9 cellular contexts compared by ENCODE assay signal in the genomic region with DNA sequence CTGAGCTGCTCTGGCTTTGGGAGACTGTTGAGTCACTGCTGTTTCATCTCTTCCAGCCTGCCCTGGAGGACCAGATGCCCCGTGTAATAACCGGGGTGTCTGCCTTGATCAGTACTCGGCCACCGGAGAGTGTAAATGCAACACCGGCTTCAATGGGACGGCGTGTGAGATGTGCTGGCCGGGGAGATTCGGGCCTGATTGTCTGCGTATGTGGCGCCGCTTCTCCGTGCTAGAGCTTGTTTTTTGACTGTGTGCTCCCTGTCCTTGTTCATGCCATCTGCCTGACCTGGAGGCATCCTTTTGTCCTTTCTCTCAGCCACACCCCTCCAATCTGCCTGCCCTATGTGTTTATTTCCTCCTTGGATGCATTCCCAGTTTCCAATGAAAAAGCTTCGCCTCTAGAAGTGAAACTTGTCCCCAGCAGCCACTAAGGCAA.
DNase-seq lines count a peak whose midpoint lies in the region; ATAC-seq, FAIRE-seq and TF ChIP-seq lines count a peak whose summit lies in the region.
"Had no signal": no experiment of that assay in that cellular context is flagged by ENCODE, and none has a peak within 500 bp of the region (broad histone marks: within the 10 kb centered on the region; RNA-seq: fewer than 3 reads in every experiment).

No MANE protein-coding gene starts in this region.

- peak overlapping the region; percentile 59 for H3K27ac Mint-ChIP-seq in glutamatergic neuron (ENCODE audit: unreplicated experiment)
- H3K27ac Mint-ChIP-seq in CD4-positive, alpha-beta memory T cell: no peak overlapping the region

- WGBS in A549 (ENCODE audit: missing lambda C conversion rate): 74% methylated on average over 14 of the region's 14 CpGs

- H3K36me3 ChIP-seq in CD4-positive, alpha-beta memory T cell (ENCODE audit: insufficient read depth, low read length): no peaks in the 10 kb centered on the region

- H3K27me3 Mint-ChIP-seq in glutamatergic neuron (ENCODE audit: unreplicated experiment): peaks cover 5% of the 10 kb centered on the region
- H3K27me3 Mint-ChIP-seq in CD4-positive, alpha-beta memory T cell: peaks cover 12 to 14% of the 10 kb centered on the region in 2 donors

- H3K4me2 ChIP-seq in A549: peak overlapping the region; percentile 35; the same call in 2 of the 3 replicates

- CTCF ChIA-PET in A549 (lab: Yijun Ruan, JAX): interaction anchor here (0.6 to 1.5 kb wide), 3 partner anchors 9 to 739 kb away, joined by 3 read pairs; no protein-coding TSS in a partner anchor
- CTCF ChIA-PET in RWPE1 (lab: Yijun Ruan, JAX): interaction anchor here (0.6 kb wide), 1 partner anchor 157 kb away, joined by 5 read pairs; no protein-coding TSS in a partner anchor
- CTCF ChIA-PET in CD4-positive, alpha-beta memory T cell (lab: Charles Lee; ENCODE audit: partially characterized antibody): no interaction called here

- peak in 1 of 2 experiments; percentile 49 for DNase-seq in A549 (ENCODE audit: low read depth in 1 of 2, low spot score in 1 of 2)
- DNase-seq in NCI-H1092 treated with DMSO at 0.1 percent for 48 hours (lab: John Stamatoyannopoulos, UW): peak; percentile 84
- peak; percentile 16 for DNase-seq in RWPE1 (ENCODE audit: low spot score)
- DNase-seq in glutamatergic neuron: no peak
- DNase-seq in CD4-positive, alpha-beta memory T cell: no peak
- no peak for DNase-seq in posterior cingulate gyrus
- DNase-seq in KBM-7: no peak
- no peak for DNase-seq in NCI-H526 treated with DMSO at 0.1 percent for 48 hours (lab: John Stamatoyannopoulos, UW)

- POLR2A ChIA-PET in A549 (lab: Yijun Ruan, JAX) (no interaction called here), RWPE1 (lab: Yijun Ruan, JAX; ENCODE audit: low non-redundant PET) (no interaction called here)
- POLR2A ChIA-PET in CD4-positive, alpha-beta memory T cell (lab: Charles Lee; ENCODE audit: partially characterized antibody): no interaction called here

- peaks cover 5% of the 10 kb centered on the region; the same call in 2 of the 3 replicates for H3K4me1 ChIP-seq in A549
- H3K4me1 ChIP-seq in CD4-positive, alpha-beta memory T cell (ENCODE audit: insufficient read depth, low read length): no peaks in the 10 kb centered on the region

- TF ChIP-seq CTCF in A549 (IDR thresholded peaks at IDR 0.05) (no peak), RWPE1 (conservative IDR thresholded peaks at IDR 0.05; ENCODE audit: low read depth) (no peak), glutamatergic neuron (IDR thresholded peaks at IDR 0.05; ENCODE audit: partially characterized antibody, unreplicated experiment) (no peak)

- intact Hi-C loops in CD4-positive, alpha-beta memory T cell (cut with micrococcal nuclease): no loop called here
- intact Hi-C loops in posterior cingulate gyrus (cut with DNase I): no loop called here

- H3K9me3 ChIP-seq in A549: no peaks in the 10 kb centered on the region
- H3K9me3 ChIP-seq in CD4-positive, alpha-beta memory T cell (ENCODE audit: control insufficient read depth in 1 of 2, low read length in 2 of 2): no peaks in the 10 kb centered on the region

- TF ChIP-seq EP300 in A549 (IDR thresholded peaks at IDR 0.05): no peak

- peaks cover 3% of the 10 kb centered on the region for H3K9me3 Mint-ChIP-seq in glutamatergic neuron (ENCODE audit: unreplicated experiment)
- H3K9me3 Mint-ChIP-seq in CD4-positive, alpha-beta memory T cell: no peaks in the 10 kb centered on the region

- H3K27ac ChIP-seq in A549 (no peak overlapping the region), RWPE1 (0 out of 2 replicates have a peak overlapping the region, but pooled peaks have one; percentile 26)
- H3K27ac ChIP-seq in CD4-positive, alpha-beta memory T cell (ENCODE audit: low read depth, low read length): no peak overlapping the region

- peaks cover 4% of the 10 kb centered on the region for H3K4me1 Mint-ChIP-seq in glutamatergic neuron (ENCODE audit: low read depth, unreplicated experiment)
- H3K4me1 Mint-ChIP-seq in CD4-positive, alpha-beta memory T cell: no peaks in the 10 kb centered on the region

- no peak overlapping the region for H3K4me3 Mint-ChIP-seq in glutamatergic neuron (ENCODE audit: unreplicated experiment)
- no peak overlapping the region for H3K4me3 Mint-ChIP-seq in CD4-positive, alpha-beta memory T cell

- TF ChIP-seq RAD21 in A549 (conservative IDR thresholded peaks at IDR 0.05 in 1 of 2, IDR thresholded peaks at IDR 0.05 in 1 of 2): no peak

- H3K27me3 ChIP-seq in CD4-positive, alpha-beta memory T cell (ENCODE audit: insufficient read depth, low read length): no peaks in the 10 kb centered on the region

- TF ChIP-seq POLR2A in A549 (IDR thresholded peaks at IDR 0.05; ENCODE audit: low read length): no peak

- in situ Hi-C loops in KBM-7 (cut with MboI; ENCODE audit: low pct_unique_long_range_greater_than_20kb, low sequenced_read_pairs): no loop called here

- no peak overlapping the region for H3K4me3 ChIP-seq in A549
- no peak overlapping the region for H3K4me3 ChIP-seq in CD4-positive, alpha-beta memory T cell (ENCODE audit: low read length in 2 of 2)

- ATAC-seq in A549: peak; percentile 36 to 60; a peak in 4 of 6 replicates

- no peaks in the 10 kb centered on the region for H3K36me3 Mint-ChIP-seq in glutamatergic neuron (ENCODE audit: unreplicated experiment)
- H3K36me3 Mint-ChIP-seq in CD4-positive, alpha-beta memory T cell: no peaks in the 10 kb centered on the region

- no peak for FAIRE-seq in A549 (lab: Jason Lieb, UNC)
- FAIRE-seq: GM18507 had no signal

TF ChIP-seq in A549, 52 proteins besides CTCF, POLR2A, EP300 and RAD21:
- TF ChIP-seq CHD4 (IDR thresholded peaks at IDR 0.05; ENCODE audit: borderline replicate concordance) (no peak), JUN (IDR thresholded peaks at IDR 0.05) (no peak), KDM5A (IDR thresholded peaks at IDR 0.05) (no peak), HOXB13 (CRISPR knock-in tag; IDR thresholded peaks at IDR 0.05; ENCODE audit: low read depth) (no peak), HDAC2 (IDR thresholded peaks at IDR 0.05) (no peak), HEYL (CRISPR knock-in tag; IDR thresholded peaks at IDR 0.05) (no peak), SREBF2 (IDR thresholded peaks at IDR 0.05) (no peak), ZFP36 (IDR thresholded peaks at IDR 0.05; ENCODE audit: borderline replicate concordance, partially characterized antibody) (no peak), JUNB (IDR thresholded peaks at IDR 0.05) (no peak), ZNF302 (CRISPR knock-in tag; IDR thresholded peaks at IDR 0.05) (no peak), EHF (CRISPR knock-in tag; IDR thresholded peaks at IDR 0.05) (no peak)
- TF ChIP-seq, protein P1, sequence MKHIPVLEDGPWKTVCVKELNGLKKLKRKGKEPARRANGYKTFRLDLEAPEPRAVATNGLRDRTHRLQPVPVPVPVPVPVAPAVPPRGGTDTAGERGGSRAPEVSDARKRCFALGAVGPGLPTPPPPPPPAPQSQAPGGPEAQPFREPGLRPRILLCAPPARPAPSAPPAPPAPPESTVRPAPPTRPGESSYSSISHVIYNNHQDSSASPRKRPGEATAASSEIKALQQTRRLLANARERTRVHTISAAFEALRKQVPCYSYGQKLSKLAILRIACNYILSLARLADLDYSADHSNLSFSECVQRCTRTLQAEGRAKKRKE (CRISPR knock-in tag; IDR thresholded peaks at IDR 0.05; ENCODE audit: low read depth): no peak
- TF ChIP-seq, protein P2, sequence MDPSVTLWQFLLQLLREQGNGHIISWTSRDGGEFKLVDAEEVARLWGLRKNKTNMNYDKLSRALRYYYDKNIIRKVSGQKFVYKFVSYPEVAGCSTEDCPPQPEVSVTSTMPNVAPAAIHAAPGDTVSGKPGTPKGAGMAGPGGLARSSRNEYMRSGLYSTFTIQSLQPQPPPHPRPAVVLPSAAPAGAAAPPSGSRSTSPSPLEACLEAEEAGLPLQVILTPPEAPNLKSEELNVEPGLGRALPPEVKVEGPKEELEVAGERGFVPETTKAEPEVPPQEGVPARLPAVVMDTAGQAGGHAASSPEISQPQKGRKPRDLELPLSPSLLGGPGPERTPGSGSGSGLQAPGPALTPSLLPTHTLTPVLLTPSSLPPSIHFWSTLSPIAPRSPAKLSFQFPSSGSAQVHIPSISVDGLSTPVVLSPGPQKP (IDR thresholded peaks at IDR 0.05; ENCODE audit: low read depth, low read length): no peak

Comparison
In these comparisons a context has a peak if more than half of its experiments do, and no peak if none do; other contexts are left out.
1. DNase-seq: peak in NCI-H1092 treated with DMSO at 0.1 percent for 48 hours (single experiment) and RWPE1 (single experiment); none in glutamatergic neuron (single experiment), CD4-positive, alpha-beta memory T cell (0 of 5), posterior cingulate gyrus (0 of 10), KBM-7 (single experiment) and NCI-H526 treated with DMSO at 0.1 percent for 48 hours (single experiment).